Comparison of ENCODE assay signal across 1 cellular context in genomic region chr3:49411968-49412631, GRCh38.
TF ChIP-seq lines count a peak whose summit lies in the region.

TSS of gene RHOA (minus strand) at chr3:49411976. CDS start at chr3:49375589, 36,387 bp downstream.
TSS of gene TCTA (plus strand) at chr3:49412423. CDS start at chr3:49412427, 4 bp downstream.

TF ChIP-seq in HepG2, 621 proteins besides CTCF, POLR2A, EP300 and RAD21 (continued from another document and continues in another):
- TF ChIP-seq ZHX2 (IDR thresholded peaks at IDR 0.05; ENCODE audit: low read depth), result 0 out of 2 replicates have a peak, but pooled peaks have one; percentile 13
- TF ChIP-seq ZHX2 (CRISPR knock-in tag; IDR thresholded peaks at IDR 0.05; ENCODE audit: borderline replicate concordance), result no peak
- peak; percentile 78; the same call in 1 of the 2 replicates for TF ChIP-seq ZNF280B (CRISPR knock-in tag; IDR thresholded peaks at IDR 0.05; ENCODE audit: borderline replicate concordance)
- 0 out of 2 replicates have a peak, but pooled peaks have one; percentile 30 for TF ChIP-seq RARA (CRISPR knock-in tag; IDR thresholded peaks at IDR 0.05)
- peak; percentile 19; the same call in 1 of the 2 replicates for TF ChIP-seq SP5 (CRISPR knock-in tag; IDR thresholded peaks at IDR 0.05; ENCODE audit: borderline replicate concordance, low read depth)
- TF ChIP-seq ZSCAN25 (CRISPR knock-in tag; IDR thresholded peaks at IDR 0.05), result 0 out of 2 replicates have a peak, but pooled peaks have one; percentile 21
- TF ChIP-seq PAWR (CRISPR knock-in tag; IDR thresholded peaks at IDR 0.05; ENCODE audit: borderline replicate concordance), result no peak
- TF ChIP-seq ZNF275 (CRISPR knock-in tag; IDR thresholded peaks at IDR 0.05; ENCODE audit: borderline replicate concordance), result no peak; the same call in 1 of the 2 replicates
- peak; percentile 25; the same call in 1 of the 2 replicates for TF ChIP-seq ZNF232 (CRISPR knock-in tag; IDR thresholded peaks at IDR 0.05; ENCODE audit: borderline replicate concordance)
- TF ChIP-seq ZSCAN29 (CRISPR knock-in tag; conservative IDR thresholded peaks at IDR 0.05), result peak; percentile 24; the same call in 1 of the 2 replicates
- 0 out of 2 replicates have a peak, but pooled peaks have one; percentile 11 for TF ChIP-seq ZNF790 (CRISPR knock-in tag; IDR thresholded peaks at IDR 0.05; ENCODE audit: borderline replicate concordance)
- TF ChIP-seq SRSF1 (optimal IDR thresholded peaks at IDR 0.05; ENCODE audit: low read depth, low read length), result peak; percentile 53
- peak; percentile 74 for TF ChIP-seq ZBTB25 (CRISPR knock-in tag; IDR thresholded peaks at IDR 0.05)
- TF ChIP-seq HOXA3 (CRISPR knock-in tag; IDR thresholded peaks at IDR 0.05), result no peak; the same call in 1 of the 2 replicates
- TF ChIP-seq NFKBIZ (CRISPR knock-in tag; IDR thresholded peaks at IDR 0.05), result peak; percentile 62; the same call in 1 of the 2 replicates
- TF ChIP-seq DNMT3B (CRISPR knock-in tag; conservative IDR thresholded peaks at IDR 0.05), result no peak
- TF ChIP-seq RNF2 (conservative IDR thresholded peaks at IDR 0.05; ENCODE audit: low read depth), result 0 out of 2 replicates have a peak, but pooled peaks have one; percentile 38
- TF ChIP-seq ZNF878 (CRISPR knock-in tag; IDR thresholded peaks at IDR 0.05), result no peak
- TF ChIP-seq BRF2 (CRISPR knock-in tag; IDR thresholded peaks at IDR 0.05), result no peak
- TF ChIP-seq MIER2 (CRISPR knock-in tag; IDR thresholded peaks at IDR 0.05), result no peak
- TF ChIP-seq KDM4B (CRISPR knock-in tag; IDR thresholded peaks at IDR 0.05), result peak; percentile 39; the same call in 1 of the 2 replicates
- no peak for TF ChIP-seq ZFP41 (CRISPR knock-in tag; IDR thresholded peaks at IDR 0.05; ENCODE audit: borderline replicate concordance)
- TF ChIP-seq ZFP37 (CRISPR knock-in tag; IDR thresholded peaks at IDR 0.05; ENCODE audit: borderline replicate concordance), result 0 out of 2 replicates have a peak, but pooled peaks have one; percentile 76
- TF ChIP-seq DRAP1 (CRISPR knock-in tag; IDR thresholded peaks at IDR 0.05), result peak; percentile 100
- 0 out of 2 replicates have a peak, but pooled peaks have one; percentile 55 for TF ChIP-seq ZBTB37 (CRISPR knock-in tag; IDR thresholded peaks at IDR 0.05)
- TF ChIP-seq ZBTB42 (CRISPR knock-in tag; IDR thresholded peaks at IDR 0.05), result peak; percentile 69; the same call in 1 of the 2 replicates
- no peak for TF ChIP-seq ZNF362 (CRISPR knock-in tag; IDR thresholded peaks at IDR 0.05; ENCODE audit: borderline replicate concordance)
- TF ChIP-seq THYN1 (CRISPR knock-in tag; IDR thresholded peaks at IDR 0.05; ENCODE audit: borderline replicate concordance, low read depth), result 0 out of 2 replicates have a peak, but pooled peaks have one; percentile 67
- peak; percentile 22; the same call in 1 of the 2 replicates for TF ChIP-seq ZNF292 (CRISPR knock-in tag; IDR thresholded peaks at IDR 0.05; ENCODE audit: borderline replicate concordance, low read depth)
- peak; percentile 62; the same call in 1 of the 2 replicates for TF ChIP-seq ARNTL (CRISPR knock-in tag; IDR thresholded peaks at IDR 0.05)
- TF ChIP-seq ELK4 (CRISPR knock-in tag; IDR thresholded peaks at IDR 0.05; ENCODE audit: borderline replicate concordance), result no peak
- TF ChIP-seq ZNF850 (CRISPR knock-in tag; conservative IDR thresholded peaks at IDR 0.05), result no peak
- TF ChIP-seq ZNF891 (CRISPR knock-in tag; IDR thresholded peaks at IDR 0.05), result peak; percentile 68; the same call in 1 of the 2 replicates
- TF ChIP-seq ZNF740 (CRISPR knock-in tag; IDR thresholded peaks at IDR 0.05), result no peak
- TF ChIP-seq ONECUT2 (CRISPR knock-in tag; IDR thresholded peaks at IDR 0.05), result no peak
- peak; percentile 59; the same call in 1 of the 2 replicates for TF ChIP-seq ZNF691 (CRISPR knock-in tag; IDR thresholded peaks at IDR 0.05; ENCODE audit: borderline replicate concordance, low read depth)
- no peak for TF ChIP-seq NR2C2 (CRISPR knock-in tag; IDR thresholded peaks at IDR 0.05; ENCODE audit: borderline replicate concordance)
- TF ChIP-seq MAFG (CRISPR knock-in tag; IDR thresholded peaks at IDR 0.05), result no peak
- no peak for TF ChIP-seq ZBTB10 (CRISPR knock-in tag; IDR thresholded peaks at IDR 0.05; ENCODE audit: borderline replicate concordance)
